In the genomic region with DNA sequence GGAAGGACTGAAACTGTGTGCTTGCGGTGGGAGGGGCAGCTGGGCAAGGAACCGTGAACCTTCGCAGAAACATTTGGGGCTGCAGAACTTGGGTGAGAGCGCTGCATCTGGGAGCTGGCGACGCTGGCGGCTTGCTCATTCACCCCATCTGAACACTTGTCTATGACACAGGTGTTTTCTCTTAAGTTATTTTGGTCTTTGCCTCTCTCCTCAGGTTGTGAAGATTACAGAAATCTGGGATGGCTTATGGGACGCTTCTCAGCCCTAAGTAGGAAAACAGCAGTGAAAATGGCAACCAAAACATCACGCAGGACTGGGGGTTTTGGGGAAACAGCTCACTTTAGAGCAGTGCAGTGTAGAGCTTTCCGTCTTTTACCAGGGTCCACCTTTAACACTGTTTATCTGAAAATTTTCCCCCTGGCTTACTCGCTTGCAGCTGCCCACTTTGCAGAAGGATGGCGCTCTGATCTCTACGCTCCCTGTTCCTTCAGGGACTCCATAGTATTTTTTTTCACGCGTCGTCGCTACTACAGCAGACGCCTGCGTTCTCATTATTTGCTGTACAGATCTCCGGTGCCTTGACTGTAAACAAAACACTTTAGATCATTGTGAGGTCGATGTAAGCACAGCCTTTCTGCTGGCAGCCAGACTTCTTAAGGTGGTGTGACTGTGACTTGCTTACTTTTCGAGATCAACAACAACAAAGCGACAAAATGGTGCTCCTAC, we compare ENCODE assay signal across 8 cellular contexts. TPM values are rescaled to one million over a fixed set of nuclear protein-coding genes. Genes with fewer than 3 reads are reported as not detected.
DNase-seq lines count a peak whose midpoint lies in the region; ATAC-seq and TF ChIP-seq lines count a peak whose summit lies in the region.

No MANE protein-coding gene starts in this region.

- peak in 1 of 2 donors; percentile 46 for TF ChIP-seq CTCF in fibroblast of lung (conservative IDR thresholded peaks at IDR 0.05 in 1 of 2, IDR thresholded peaks at IDR 0.05 in 1 of 2; ENCODE audit: low read depth in 1 of 2, low read length in 2 of 2)
- peak; percentile 30 for TF ChIP-seq CTCF in osteoblast (IDR thresholded peaks at IDR 0.05; ENCODE audit: extremely low read depth, low read depth, low read length)

- peak overlapping the region; percentile 86 for H3K4me3 Mint-ChIP-seq in activated CD4-positive, alpha-beta memory T cell treated with anti-CD3 and anti-CD28 coated beads, Interleukin-2, amount 10 ng/mL, durations not matched to agents 7 days and 5 days

- DNase-seq in CD1c-positive myeloid dendritic cell (ENCODE audit: extremely low spot score) (peak; percentile 40), NCI-H2029 treated with DMSO at 0.1 percent for 48 hours (lab: John Stamatoyannopoulos, UW) (peak; percentile 57), fibroblast of lung (ENCODE audit: low read depth in 2 of 2) (peak; percentile 39 to 54), osteoblast (ENCODE audit: insufficient read length, low spot score, missing footprints) (no peak), HUDEP-2 (lab: John Stamatoyannopoulos, UW; ENCODE audit: unreplicated experiment in 76 of 76) (no peak), GOT3 (lab: John Stamatoyannopoulos, UW) (no peak)
- DNase-seq in activated CD4-positive, alpha-beta memory T cell treated with anti-CD3 and anti-CD28 coated beads, Interleukin-2, amount 10 ng/mL, durations not matched to agents 7 days and 5 days, result peak; percentile 67

- H3K9me3 ChIP-seq in fibroblast of lung (ENCODE audit: control insufficient read depth, insufficient read depth, low read depth, low read length) (no peaks in the 10 kb centered on the region), osteoblast (ENCODE audit: low read depth, low read length) (no peaks in the 10 kb centered on the region)

- peak overlapping the region; percentile 4 for H2AFZ ChIP-seq in fibroblast of lung (ENCODE audit: low read length)
- H2AFZ ChIP-seq in osteoblast (ENCODE audit: low read length), result peak overlapping the region; percentile 90

- H3K27me3 Mint-ChIP-seq in activated CD4-positive, alpha-beta memory T cell treated with anti-CD3 and anti-CD28 coated beads, Interleukin-2, amount 10 ng/mL, durations not matched to agents 7 days and 5 days, result no peaks in the 10 kb centered on the region

- peak overlapping the region; percentile 3 for H3K27ac ChIP-seq in fibroblast of lung (ENCODE audit: insufficient read depth, low read length)
- peak overlapping the region; percentile 24 for H3K27ac ChIP-seq in osteoblast (ENCODE audit: low read depth, low read length)

- no peaks in the 10 kb centered on the region for H3K9me3 Mint-ChIP-seq in activated CD4-positive, alpha-beta memory T cell treated with anti-CD3 and anti-CD28 coated beads, Interleukin-2, amount 10 ng/mL, durations not matched to agents 7 days and 5 days

- peaks cover 2% of the 10 kb centered on the region for H3K36me3 ChIP-seq in fibroblast of lung (ENCODE audit: control insufficient read depth, insufficient read depth, low read length)
- H3K36me3 ChIP-seq in osteoblast (ENCODE audit: insufficient read depth, low read length), result peaks cover 10% of the 10 kb centered on the region

- H3K79me2 ChIP-seq in fibroblast of lung (ENCODE audit: control insufficient read depth, insufficient read depth, low read length) (peaks cover 23% of the 10 kb centered on the region), osteoblast (ENCODE audit: insufficient read depth, low read length) (peaks cover 23% of the 10 kb centered on the region)

- H4K20me1 ChIP-seq in fibroblast of lung (ENCODE audit: control insufficient read depth, extremely low read depth, insufficient read depth, low read length), result no peaks in the 10 kb centered on the region
- peaks cover 19% of the 10 kb centered on the region for H4K20me1 ChIP-seq in osteoblast (ENCODE audit: insufficient read depth, low read length)

- CTCF ChIA-PET in activated CD4-positive, alpha-beta memory T cell treated with anti-CD3 and anti-CD28 coated beads, Interleukin-2, amount 10 ng/mL, durations not matched to agents 7 days and 5 days (lab: Charles Lee), result interaction anchor here (0.9 to 4.1 kb wide), 7 partner anchors 8 to 357 kb away, joined by 3 to 61 read pairs (median 4); a partner anchor contains a TSS

- H3K27me3 ChIP-seq in fibroblast of lung (ENCODE audit: control insufficient read depth, insufficient read depth, low read length) (no peaks in the 10 kb centered on the region), osteoblast (ENCODE audit: insufficient read depth, low read length) (no peaks in the 10 kb centered on the region)

- H3K27ac Mint-ChIP-seq in activated CD4-positive, alpha-beta memory T cell treated with anti-CD3 and anti-CD28 coated beads, Interleukin-2, amount 10 ng/mL, durations not matched to agents 7 days and 5 days, result peak overlapping the region; percentile 98

- peaks cover 33% of the 10 kb centered on the region for H3K4me1 Mint-ChIP-seq in activated CD4-positive, alpha-beta memory T cell treated with anti-CD3 and anti-CD28 coated beads, Interleukin-2, amount 10 ng/mL, durations not matched to agents 7 days and 5 days

- H3K4me2 ChIP-seq in fibroblast of lung (ENCODE audit: extremely low read depth, insufficient read depth, low read length) (peak overlapping the region; percentile 92), osteoblast (ENCODE audit: insufficient read depth, low read length) (peak overlapping the region; percentile 94)

- H3K4me3 ChIP-seq in fibroblast of lung (replicated peaks in 1 of 4; ENCODE audit: control extremely low read depth in 1 of 4, insufficient read depth in 1 of 4, low read depth in 3 of 4, low read length in 4 of 4) (peak overlapping the region in 3 of 4 experiments; percentile 7 to 55 (median 47)), osteoblast (ENCODE audit: insufficient read depth, low read length) (peak overlapping the region; percentile 70)

- ATAC-seq in GM19463 (IDR thresholded peaks at IDR 0.05; ENCODE audit: unreplicated experiment), result peak; percentile 33

- POLR2A ChIA-PET in activated CD4-positive, alpha-beta memory T cell treated with anti-CD3 and anti-CD28 coated beads, Interleukin-2, amount 10 ng/mL, durations not matched to agents 7 days and 5 days (lab: Charles Lee), result interaction anchor here (0.8 to 20.9 kb wide), 24 partner anchors 10 to 363 kb away, joined by 3 to 886 read pairs (median 15); a partner anchor contains a TSS

- peaks cover 65% of the 10 kb centered on the region for H3K36me3 Mint-ChIP-seq in activated CD4-positive, alpha-beta memory T cell treated with anti-CD3 and anti-CD28 coated beads, Interleukin-2, amount 10 ng/mL, durations not matched to agents 7 days and 5 days (ENCODE audit: low read depth)

- H3K4me1 ChIP-seq in fibroblast of lung (ENCODE audit: control insufficient read depth, extremely low read depth, insufficient read depth, low read length) (peaks cover 19% of the 10 kb centered on the region), osteoblast (ENCODE audit: insufficient read depth, low read length) (peaks cover 26% of the 10 kb centered on the region)

- no peak overlapping the region for H3K9ac ChIP-seq in fibroblast of lung (ENCODE audit: insufficient read depth, low read length)

RNA-seq across cellular contexts. Expression of a gene that starts 2.7 kb away (rescaled TPM):
- total RNA-seq in activated CD4-positive, alpha-beta memory T cell treated with anti-CD3 and anti-CD28 coated beads, Interleukin-2, amount 10 ng/mL, durations not matched to agents 7 days and 5 days, result 100 to 1,000 TPM; 164 to 166 TPM
- total RNA-seq in fibroblast of lung (50.9 and 58.0 TPM in 2 replicates), osteoblast (44.5 and 52.8 TPM in 2 replicates)
- polyA plus RNA-seq in fibroblast of lung, result 12.6 and 21.4 TPM in 2 replicates
- 16.7 and 28.0 TPM in 2 replicates for polyA plus RNA-seq in fibroblast of lung (2012)
- polyA minus RNA-seq in fibroblast of lung (ENCODE audit: low replicate concordance), result 0.89 and 2.8 TPM in 2 replicates

RNA-seq across cellular contexts. Expression of a gene that starts 18.5 kb away (rescaled TPM):
- total RNA-seq in activated CD4-positive, alpha-beta memory T cell treated with anti-CD3 and anti-CD28 coated beads, Interleukin-2, amount 10 ng/mL, durations not matched to agents 7 days and 5 days, result 10 to 100 TPM; 18.6 to 20.1 TPM
- total RNA-seq in fibroblast of lung (not detected in 2 replicates), osteoblast (under 0.01 and 0.36 TPM in 2 replicates)
- polyA plus RNA-seq in fibroblast of lung, result 0.24 and 0.35 TPM in 2 replicates
- polyA plus RNA-seq in fibroblast of lung (2012), result 0.20 and 0.36 TPM in 2 replicates
- not detected in 2 replicates for polyA minus RNA-seq in fibroblast of lung (ENCODE audit: low replicate concordance)

Comparison
In these comparisons a context has a peak if more than half of its experiments do, and no peak if none do; other contexts are left out.
1. DNase-seq: peak in CD1c-positive myeloid dendritic cell (single experiment), NCI-H2029 treated with DMSO at 0.1 percent for 48 hours (single experiment), activated CD4-positive, alpha-beta memory T cell treated with anti-CD3 and anti-CD28 coated beads, Interleukin-2, amount 10 ng/mL, durations not matched to agents 7 days and 5 days (single experiment) and fibroblast of lung (2 of 2); none in osteoblast (single experiment), HUDEP-2 (0 of 76) and GOT3 (single experiment).
2. RNA of a gene that starts 18.5 kb away (total RNA-seq): 18.6 to 20.1 TPM in activated CD4-positive, alpha-beta memory T cell treated with anti-CD3 and anti-CD28 coated beads, Interleukin-2, amount 10 ng/mL, durations not matched to agents 7 days and 5 days; under 0.01 to 0.36 TPM in osteoblast and not detected in fibroblast of lung; every median in the first group is over 10 times any median in the second.